Comparison of ENCODE assay signal across 10 cellular contexts in the genomic region with DNA sequence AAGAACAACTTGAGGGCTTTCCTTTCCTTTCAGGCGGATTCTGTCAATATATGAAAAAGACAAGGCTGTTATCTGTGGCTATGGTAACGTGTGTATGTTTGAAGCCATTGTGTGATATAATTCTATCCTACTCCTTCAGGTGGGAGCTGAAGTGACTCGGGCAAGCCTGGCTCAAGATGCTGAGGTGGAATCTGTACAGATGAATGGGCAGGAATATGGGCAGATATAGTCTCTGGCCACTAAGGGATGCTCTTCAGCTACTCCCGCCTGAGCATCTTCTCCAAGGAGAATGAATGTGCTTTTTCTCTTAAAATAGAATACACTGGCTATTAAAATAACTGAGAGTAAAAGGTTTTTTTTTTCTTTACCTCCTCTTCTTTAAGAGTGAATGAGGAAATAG.
"Had no signal": no experiment of that assay in that cellular context is flagged by ENCODE, and none has a peak within 500 bp of the region (broad histone marks: within the 10 kb centered on the region; RNA-seq: fewer than 3 reads in every experiment).

No MANE protein-coding gene starts in this region.

- ATAC-seq: stimulated activated naive CD8-positive, alpha-beta T cell treated with anti-CD3 and anti-CD28 coated beads, Interleukin-15, Interleukin-2, amounts not matched to agents 100 U/mL and 50 U/mL, for 24 hours had no signal

- H3K4me3 ChIP-seq: breast epithelium, lung, mucosa of descending colon, upper lobe of left lung had no signal

- H3K4me1 ChIP-seq: breast epithelium, upper lobe of left lung had no signal

- H3K9me3 ChIP-seq: mucosa of descending colon had no signal

- H3K36me3 ChIP-seq: breast epithelium, upper lobe of left lung had no signal

- DNase-seq: activated CD4-positive, alpha-beta memory T cell treated with anti-CD3 and anti-CD28 coated beads, Interleukin-2, amount 10 ng/mL, durations not matched to agents 7 days and 5 days; activated gamma-delta T cell treated with Interleukin-2 at 50 U/mL for 16 hours; immature natural killer cell; stimulated activated CD4-positive, alpha-beta T cell treated with anti-CD3 and anti-CD28 coated beads, Interleukin-4, amount 100 ng/mL, for 1 hour; stimulated activated CD8-positive, alpha-beta memory T cell treated with anti-CD3 and anti-CD28 coated beads, Interleukin-4, amount 100 ng/mL, for 48 hours; stimulated activated naive CD8-positive, alpha-beta T cell treated with anti-CD3 and anti-CD28 coated beads, Interleukin-15, Interleukin-2, amounts not matched to agents 100 U/mL and 50 U/mL, for 24 hours had no signal

- H3K27ac ChIP-seq: breast epithelium, upper lobe of left lung had no signal

- H3K27me3 ChIP-seq: breast epithelium, upper lobe of left lung had no signal
